In the genomic region with DNA sequence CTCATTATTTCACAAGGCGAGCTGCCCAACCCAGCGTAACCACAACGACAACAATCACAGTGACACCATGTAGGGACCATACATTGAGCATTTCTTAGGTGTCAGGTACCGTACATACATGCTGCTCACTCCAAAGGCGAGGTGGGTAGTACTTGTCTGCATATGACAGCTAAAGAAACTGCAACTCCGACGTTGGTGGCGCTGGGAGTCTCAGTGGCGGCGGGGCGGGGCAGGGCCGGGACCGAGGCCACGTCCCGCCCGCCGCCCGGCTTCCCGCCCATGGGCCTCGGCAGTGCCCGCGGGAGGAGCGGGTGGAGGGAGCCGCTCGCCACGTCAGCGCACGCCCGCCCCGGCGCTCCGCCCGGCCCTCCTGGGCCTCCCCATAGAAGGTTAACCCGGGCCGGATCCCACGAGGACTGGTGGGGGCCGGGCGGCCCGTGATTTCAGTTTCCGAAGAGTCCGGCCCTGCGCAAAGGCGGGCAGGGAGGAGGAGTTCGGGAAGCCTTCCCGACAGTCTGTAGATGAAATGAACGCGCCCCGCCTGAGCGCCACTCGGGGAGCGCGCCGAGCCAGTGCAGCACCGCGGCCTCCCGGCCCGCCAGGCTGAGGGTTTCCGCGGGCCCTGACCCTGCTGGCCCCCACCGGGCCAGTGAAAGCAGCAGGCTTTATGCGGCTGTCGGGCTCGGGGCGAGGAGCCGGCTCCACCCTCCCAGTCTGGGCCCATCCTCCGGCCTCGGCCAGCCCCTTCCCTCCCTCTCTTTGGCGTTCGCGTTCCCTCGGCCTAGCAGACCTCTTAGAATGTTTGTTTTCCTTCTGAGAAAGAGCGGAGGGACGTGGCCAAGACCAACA, we compare ENCODE assay signal across 1 cellular context.
TF ChIP-seq lines count a peak whose summit lies in the region.

No MANE protein-coding gene starts in this region.

TF ChIP-seq in HepG2, 621 proteins besides CTCF, POLR2A, EP300 and RAD21 (continued from another document and continues in another):
- TF ChIP-seq, protein P1, sequence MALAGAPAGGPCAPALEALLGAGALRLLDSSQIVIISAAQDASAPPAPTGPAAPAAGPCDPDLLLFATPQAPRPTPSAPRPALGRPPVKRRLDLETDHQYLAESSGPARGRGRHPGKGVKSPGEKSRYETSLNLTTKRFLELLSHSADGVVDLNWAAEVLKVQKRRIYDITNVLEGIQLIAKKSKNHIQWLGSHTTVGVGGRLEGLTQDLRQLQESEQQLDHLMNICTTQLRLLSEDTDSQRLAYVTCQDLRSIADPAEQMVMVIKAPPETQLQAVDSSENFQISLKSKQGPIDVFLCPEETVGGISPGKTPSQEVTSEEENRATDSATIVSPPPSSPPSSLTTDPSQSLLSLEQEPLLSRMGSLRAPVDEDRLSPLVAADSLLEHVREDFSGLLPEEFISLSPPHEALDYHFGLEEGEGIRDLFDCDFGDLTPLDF (CRISPR knock-in tag; IDR thresholded peaks at IDR 0.05), result peak; percentile 77
- TF ChIP-seq, protein P2, sequence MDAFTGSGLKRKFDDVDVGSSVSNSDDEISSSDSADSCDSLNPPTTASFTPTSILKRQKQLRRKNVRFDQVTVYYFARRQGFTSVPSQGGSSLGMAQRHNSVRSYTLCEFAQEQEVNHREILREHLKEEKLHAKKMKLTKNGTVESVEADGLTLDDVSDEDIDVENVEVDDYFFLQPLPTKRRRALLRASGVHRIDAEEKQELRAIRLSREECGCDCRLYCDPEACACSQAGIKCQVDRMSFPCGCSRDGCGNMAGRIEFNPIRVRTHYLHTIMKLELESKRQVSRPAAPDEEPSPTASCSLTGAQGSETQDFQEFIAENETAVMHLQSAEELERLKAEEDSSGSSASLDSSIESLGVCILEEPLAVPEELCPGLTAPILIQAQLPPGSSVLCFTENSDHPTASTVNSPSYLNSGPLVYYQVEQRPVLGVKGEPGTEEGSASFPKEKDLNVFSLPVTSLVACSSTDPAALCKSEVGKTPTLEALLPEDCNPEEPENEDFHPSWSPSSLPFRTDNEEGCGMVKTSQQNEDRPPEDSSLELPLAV (CRISPR knock-in tag; conservative IDR thresholded peaks at IDR 0.05; ENCODE audit: low read depth), result no peak
- TF ChIP-seq RFX3 (CRISPR knock-in tag; IDR thresholded peaks at IDR 0.05) (no peak), YEATS4 (CRISPR knock-in tag; IDR thresholded peaks at IDR 0.05; ENCODE audit: borderline replicate concordance) (peak; percentile 95), ZFP36L1 (CRISPR knock-in tag; IDR thresholded peaks at IDR 0.05) (no peak), TEAD2 (CRISPR knock-in tag; IDR thresholded peaks at IDR 0.05) (no peak), HES4 (CRISPR knock-in tag; IDR thresholded peaks at IDR 0.05; ENCODE audit: borderline replicate concordance) (peak; percentile 17; the same call in 1 of the 2 replicates), PHF20 (CRISPR knock-in tag; IDR thresholded peaks at IDR 0.05) (peak; percentile 56; the same call in 1 of the 2 replicates), TRIM24 (CRISPR knock-in tag; IDR thresholded peaks at IDR 0.05) (no peak), SYNCRIP (IDR thresholded peaks at IDR 0.05; ENCODE audit: insufficient read depth, low read depth, low read length) (no peak), MIXL1 (CRISPR knock-in tag; IDR thresholded peaks at IDR 0.05) (no peak), TAF15 (IDR thresholded peaks at IDR 0.05; ENCODE audit: low read depth, low read length, poor library complexity, severe bottlenecking) (no peak), CAMTA2 (CRISPR knock-in tag; IDR thresholded peaks at IDR 0.05; ENCODE audit: borderline replicate concordance) (no peak), PCBP2 (optimal IDR thresholded peaks at IDR 0.05; ENCODE audit: low read depth, low read length, poor library complexity, severe bottlenecking) (no peak), ARNTL (CRISPR knock-in tag; IDR thresholded peaks at IDR 0.05) (peak; percentile 59; the same call in 1 of the 2 replicates), KLF15 (CRISPR knock-in tag; IDR thresholded peaks at IDR 0.05; ENCODE audit: borderline replicate concordance) (no peak), ZKSCAN8 (CRISPR knock-in tag; IDR thresholded peaks at IDR 0.05; ENCODE audit: borderline replicate concordance) (peak; percentile 48; the same call in 1 of the 2 replicates), ZNF256 (CRISPR knock-in tag; conservative IDR thresholded peaks at IDR 0.05) (no peak), ZNF382 (CRISPR knock-in tag; IDR thresholded peaks at IDR 0.05; ENCODE audit: borderline replicate concordance) (no peak), MTA3 (CRISPR knock-in tag; IDR thresholded peaks at IDR 0.05) (no peak), ATM (IDR thresholded peaks at IDR 0.05; ENCODE audit: borderline replicate concordance) (no peak), ZNF296 (CRISPR knock-in tag; conservative IDR thresholded peaks at IDR 0.05) (no peak), ZNF24 (IDR thresholded peaks at IDR 0.05) (no peak), RAD51 (IDR thresholded peaks at IDR 0.05; ENCODE audit: borderline replicate concordance) (no peak), ARNT (IDR thresholded peaks at IDR 0.05) (no peak), MAF1 (CRISPR knock-in tag; IDR thresholded peaks at IDR 0.05; ENCODE audit: borderline replicate concordance) (peak; percentile 37; the same call in 1 of the 2 replicates), KMT2A (CRISPR knock-in tag; IDR thresholded peaks at IDR 0.05) (no peak; the same call in 1 of the 2 replicates), ZNF550 (CRISPR knock-in tag; IDR thresholded peaks at IDR 0.05; ENCODE audit: borderline replicate concordance) (no peak), RNF2 (conservative IDR thresholded peaks at IDR 0.05; ENCODE audit: low read depth) (no peak; the same call in 1 of the 2 replicates), ZNF816 (CRISPR knock-in tag; IDR thresholded peaks at IDR 0.05; ENCODE audit: borderline replicate concordance) (peak; percentile 72; the same call in 1 of the 2 replicates), EEA1 (CRISPR knock-in tag; IDR thresholded peaks at IDR 0.05; ENCODE audit: borderline replicate concordance) (no peak), ZNF773 (CRISPR knock-in tag; IDR thresholded peaks at IDR 0.05; ENCODE audit: borderline replicate concordance) (0 out of 2 replicates have a peak, but pooled peaks have one; percentile 20)
- TF ChIP-seq, protein P3, sequence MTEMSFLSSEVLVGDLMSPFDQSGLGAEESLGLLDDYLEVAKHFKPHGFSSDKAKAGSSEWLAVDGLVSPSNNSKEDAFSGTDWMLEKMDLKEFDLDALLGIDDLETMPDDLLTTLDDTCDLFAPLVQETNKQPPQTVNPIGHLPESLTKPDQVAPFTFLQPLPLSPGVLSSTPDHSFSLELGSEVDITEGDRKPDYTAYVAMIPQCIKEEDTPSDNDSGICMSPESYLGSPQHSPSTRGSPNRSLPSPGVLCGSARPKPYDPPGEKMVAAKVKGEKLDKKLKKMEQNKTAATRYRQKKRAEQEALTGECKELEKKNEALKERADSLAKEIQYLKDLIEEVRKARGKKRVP (CRISPR knock-in tag; IDR thresholded peaks at IDR 0.05), result no peak; a peak in 1 of 4 replicates
- TF ChIP-seq, protein P4, sequence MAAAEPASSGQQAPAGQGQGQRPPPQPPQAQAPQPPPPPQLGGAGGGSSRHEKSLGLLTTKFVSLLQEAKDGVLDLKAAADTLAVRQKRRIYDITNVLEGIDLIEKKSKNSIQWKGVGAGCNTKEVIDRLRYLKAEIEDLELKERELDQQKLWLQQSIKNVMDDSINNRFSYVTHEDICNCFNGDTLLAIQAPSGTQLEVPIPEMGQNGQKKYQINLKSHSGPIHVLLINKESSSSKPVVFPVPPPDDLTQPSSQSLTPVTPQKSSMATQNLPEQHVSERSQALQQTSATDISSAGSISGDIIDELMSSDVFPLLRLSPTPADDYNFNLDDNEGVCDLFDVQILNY (CRISPR knock-in tag; conservative IDR thresholded peaks at IDR 0.05), result no peak
- TF ChIP-seq, protein P5, sequence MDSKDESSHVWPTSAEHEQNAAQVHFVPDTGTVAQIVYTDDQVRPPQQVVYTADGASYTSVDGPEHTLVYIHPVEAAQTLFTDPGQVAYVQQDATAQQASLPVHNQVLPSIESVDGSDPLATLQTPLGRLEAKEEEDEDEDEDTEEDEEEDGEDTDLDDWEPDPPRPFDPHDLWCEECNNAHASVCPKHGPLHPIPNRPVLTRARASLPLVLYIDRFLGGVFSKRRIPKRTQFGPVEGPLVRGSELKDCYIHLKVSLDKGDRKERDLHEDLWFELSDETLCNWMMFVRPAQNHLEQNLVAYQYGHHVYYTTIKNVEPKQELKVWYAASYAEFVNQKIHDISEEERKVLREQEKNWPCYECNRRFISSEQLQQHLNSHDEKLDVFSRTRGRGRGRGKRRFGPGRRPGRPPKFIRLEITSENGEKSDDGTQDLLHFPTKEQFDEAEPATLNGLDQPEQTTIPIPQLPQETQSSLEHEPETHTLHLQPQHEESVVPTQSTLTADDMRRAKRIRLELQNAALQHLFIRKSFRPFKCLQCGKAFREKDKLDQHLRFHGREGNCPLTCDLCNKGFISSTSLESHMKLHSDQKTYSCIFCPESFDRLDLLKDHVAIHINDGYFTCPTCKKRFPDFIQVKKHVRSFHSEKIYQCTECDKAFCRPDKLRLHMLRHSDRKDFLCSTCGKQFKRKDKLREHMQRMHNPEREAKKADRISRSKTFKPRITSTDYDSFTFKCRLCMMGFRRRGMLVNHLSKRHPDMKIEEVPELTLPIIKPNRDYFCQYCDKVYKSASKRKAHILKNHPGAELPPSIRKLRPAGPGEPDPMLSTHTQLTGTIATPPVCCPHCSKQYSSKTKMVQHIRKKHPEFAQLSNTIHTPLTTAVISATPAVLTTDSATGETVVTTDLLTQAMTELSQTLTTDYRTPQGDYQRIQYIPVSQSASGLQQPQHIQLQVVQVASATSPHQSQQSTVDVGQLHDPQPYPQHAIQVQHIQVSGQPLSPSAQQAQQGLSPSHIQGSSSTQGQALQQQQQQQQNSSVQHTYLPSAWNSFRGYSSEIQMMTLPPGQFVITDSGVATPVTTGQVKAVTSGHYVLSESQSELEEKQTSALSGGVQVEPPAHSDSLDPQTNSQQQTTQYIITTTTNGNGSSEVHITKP (CRISPR knock-in tag; IDR thresholded peaks at IDR 0.05; ENCODE audit: low read depth), result 0 out of 2 replicates have a peak, but pooled peaks have one; percentile 8
- TF ChIP-seq, protein P6, sequence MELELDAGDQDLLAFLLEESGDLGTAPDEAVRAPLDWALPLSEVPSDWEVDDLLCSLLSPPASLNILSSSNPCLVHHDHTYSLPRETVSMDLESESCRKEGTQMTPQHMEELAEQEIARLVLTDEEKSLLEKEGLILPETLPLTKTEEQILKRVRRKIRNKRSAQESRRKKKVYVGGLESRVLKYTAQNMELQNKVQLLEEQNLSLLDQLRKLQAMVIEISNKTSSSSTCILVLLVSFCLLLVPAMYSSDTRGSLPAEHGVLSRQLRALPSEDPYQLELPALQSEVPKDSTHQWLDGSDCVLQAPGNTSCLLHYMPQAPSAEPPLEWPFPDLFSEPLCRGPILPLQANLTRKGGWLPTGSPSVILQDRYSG (CRISPR knock-in tag; IDR thresholded peaks at IDR 0.05), result peak; percentile 76; the same call in 1 of the 2 replicates
- TF ChIP-seq, protein P7, sequence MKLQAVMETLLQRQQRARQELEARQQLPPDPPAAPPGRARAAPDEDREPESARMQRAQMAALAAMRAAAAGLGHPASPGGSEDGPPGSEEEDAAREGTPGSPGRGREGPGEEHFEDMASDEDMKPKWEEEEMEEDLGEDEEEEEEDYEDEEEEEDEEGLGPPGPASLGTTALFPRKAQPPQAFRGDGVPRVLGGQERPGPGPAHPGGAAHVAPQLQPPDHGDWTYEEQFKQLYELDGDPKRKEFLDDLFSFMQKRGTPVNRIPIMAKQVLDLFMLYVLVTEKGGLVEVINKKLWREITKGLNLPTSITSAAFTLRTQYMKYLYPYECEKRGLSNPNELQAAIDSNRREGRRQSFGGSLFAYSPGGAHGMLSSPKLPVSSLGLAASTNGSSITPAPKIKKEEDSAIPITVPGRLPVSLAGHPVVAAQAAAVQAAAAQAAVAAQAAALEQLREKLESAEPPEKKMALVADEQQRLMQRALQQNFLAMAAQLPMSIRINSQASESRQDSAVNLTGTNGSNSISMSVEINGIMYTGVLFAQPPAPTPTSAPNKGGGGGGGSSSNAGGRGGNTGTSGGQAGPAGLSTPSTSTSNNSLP (IDR thresholded peaks at IDR 0.05; ENCODE audit: low read depth, low read length), result no peak
- TF ChIP-seq, protein P8, sequence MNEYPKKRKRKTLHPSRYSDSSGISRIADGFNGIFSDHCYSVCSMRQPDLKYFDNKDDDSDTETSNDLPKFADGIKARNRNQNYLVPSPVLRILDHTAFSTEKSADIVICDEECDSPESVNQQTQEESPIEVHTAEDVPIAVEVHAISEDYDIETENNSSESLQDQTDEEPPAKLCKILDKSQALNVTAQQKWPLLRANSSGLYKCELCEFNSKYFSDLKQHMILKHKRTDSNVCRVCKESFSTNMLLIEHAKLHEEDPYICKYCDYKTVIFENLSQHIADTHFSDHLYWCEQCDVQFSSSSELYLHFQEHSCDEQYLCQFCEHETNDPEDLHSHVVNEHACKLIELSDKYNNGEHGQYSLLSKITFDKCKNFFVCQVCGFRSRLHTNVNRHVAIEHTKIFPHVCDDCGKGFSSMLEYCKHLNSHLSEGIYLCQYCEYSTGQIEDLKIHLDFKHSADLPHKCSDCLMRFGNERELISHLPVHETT (CRISPR knock-in tag; conservative IDR thresholded peaks at IDR 0.05), result peak; percentile 86; the same call in 1 of the 2 replicates
- TF ChIP-seq, protein P9, sequence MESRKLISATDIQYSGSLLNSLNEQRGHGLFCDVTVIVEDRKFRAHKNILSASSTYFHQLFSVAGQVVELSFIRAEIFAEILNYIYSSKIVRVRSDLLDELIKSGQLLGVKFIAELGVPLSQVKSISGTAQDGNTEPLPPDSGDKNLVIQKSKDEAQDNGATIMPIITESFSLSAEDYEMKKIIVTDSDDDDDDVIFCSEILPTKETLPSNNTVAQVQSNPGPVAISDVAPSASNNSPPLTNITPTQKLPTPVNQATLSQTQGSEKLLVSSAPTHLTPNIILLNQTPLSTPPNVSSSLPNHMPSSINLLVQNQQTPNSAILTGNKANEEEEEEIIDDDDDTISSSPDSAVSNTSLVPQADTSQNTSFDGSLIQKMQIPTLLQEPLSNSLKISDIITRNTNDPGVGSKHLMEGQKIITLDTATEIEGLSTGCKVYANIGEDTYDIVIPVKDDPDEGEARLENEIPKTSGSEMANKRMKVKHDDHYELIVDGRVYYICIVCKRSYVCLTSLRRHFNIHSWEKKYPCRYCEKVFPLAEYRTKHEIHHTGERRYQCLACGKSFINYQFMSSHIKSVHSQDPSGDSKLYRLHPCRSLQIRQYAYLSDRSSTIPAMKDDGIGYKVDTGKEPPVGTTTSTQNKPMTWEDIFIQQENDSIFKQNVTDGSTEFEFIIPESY (CRISPR knock-in tag; IDR thresholded peaks at IDR 0.05), result no peak
- TF ChIP-seq, protein P10, sequence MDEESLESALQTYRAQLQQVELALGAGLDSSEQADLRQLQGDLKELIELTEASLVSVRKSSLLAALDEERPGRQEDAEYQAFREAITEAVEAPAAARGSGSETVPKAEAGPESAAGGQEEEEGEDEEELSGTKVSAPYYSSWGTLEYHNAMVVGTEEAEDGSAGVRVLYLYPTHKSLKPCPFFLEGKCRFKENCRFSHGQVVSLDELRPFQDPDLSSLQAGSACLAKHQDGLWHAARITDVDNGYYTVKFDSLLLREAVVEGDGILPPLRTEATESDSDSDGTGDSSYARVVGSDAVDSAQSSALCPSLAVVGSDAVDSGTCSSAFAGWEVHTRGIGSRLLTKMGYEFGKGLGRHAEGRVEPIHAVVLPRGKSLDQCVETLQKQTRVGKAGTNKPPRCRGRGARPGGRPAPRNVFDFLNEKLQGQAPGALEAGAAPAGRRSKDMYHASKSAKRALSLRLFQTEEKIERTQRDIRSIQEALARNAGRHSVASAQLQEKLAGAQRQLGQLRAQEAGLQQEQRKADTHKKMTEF (CRISPR knock-in tag; IDR thresholded peaks at IDR 0.05), result peak; percentile 92
